8 cellular contexts compared by ENCODE assay signal in the genomic region with DNA sequence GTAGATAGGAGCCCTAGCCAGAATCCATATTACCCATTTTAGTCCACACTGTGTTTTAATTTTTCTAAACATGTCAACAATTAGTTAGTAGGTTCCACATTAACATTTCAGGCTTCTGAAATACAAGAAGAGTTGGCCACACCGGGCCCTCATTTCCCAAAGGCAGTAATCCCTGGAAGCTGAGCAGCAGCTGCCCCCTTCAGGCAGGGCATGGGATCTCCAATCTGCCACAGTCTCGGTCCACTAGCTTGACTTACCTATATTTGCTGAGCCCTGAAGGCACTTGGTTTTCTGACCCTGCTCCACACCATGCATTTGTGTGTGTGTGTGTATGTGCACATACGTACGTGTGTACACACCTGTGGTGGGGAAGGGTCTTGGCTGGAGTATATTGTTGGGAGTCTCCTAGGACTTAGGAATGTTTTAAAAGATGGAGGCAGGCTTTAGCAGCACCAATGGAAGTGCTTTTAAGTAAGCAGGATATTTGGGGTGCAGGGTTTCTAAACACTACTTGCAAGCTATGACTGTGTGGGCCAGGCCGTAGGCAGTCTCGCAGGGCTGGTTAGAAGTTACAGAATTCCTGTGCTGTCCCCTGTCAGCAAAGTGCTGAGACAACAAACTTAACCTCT.
DNase-seq lines count a peak whose midpoint lies in the region; ATAC-seq and TF ChIP-seq lines count a peak whose summit lies in the region.

No MANE protein-coding gene starts in this region.

- H3K9me2 ChIP-seq in hepatocyte (replicated peaks; ENCODE audit: insufficient read depth): no peaks in the 10 kb centered on the region

- no peaks in the 10 kb centered on the region for H3K79me2 ChIP-seq in hepatocyte

- TF ChIP-seq CTCF in GM20000 (IDR thresholded peaks at IDR 0.05; ENCODE audit: extremely low read depth, missing control alignments) (no peak), hepatocyte (IDR thresholded peaks at IDR 0.05; ENCODE audit: poor library complexity) (peak; percentile 54), ascending aorta (IDR thresholded peaks at IDR 0.05) (no peak)

- ATAC-seq in HG02610 (IDR thresholded peaks at IDR 0.05; ENCODE audit: unreplicated experiment): no peak

- H3K4me1 ChIP-seq in hepatocyte (ENCODE audit: insufficient read depth) (no peaks in the 10 kb centered on the region), ascending aorta (no peaks in the 10 kb centered on the region)

- WGBS in hepatocyte (ENCODE audit: low lambda C conversion rate, missing lambda C conversion rate): 19% methylated on average over 6 of the region's 6 CpGs

- intact Hi-C loops in ascending aorta (cut with DNase I): no loop called here

- H4K20me1 ChIP-seq in hepatocyte (ENCODE audit: insufficient read depth, poor library complexity, severe bottlenecking): no peaks in the 10 kb centered on the region

- H3K27me3 ChIP-seq in hepatocyte (no peaks in the 10 kb centered on the region), ascending aorta (no peaks in the 10 kb centered on the region)

- no peak overlapping the region for H2AFZ ChIP-seq in hepatocyte

- no peak overlapping the region for H3K4me3 ChIP-seq in hepatocyte
- no peak overlapping the region for H3K4me3 ChIP-seq in ascending aorta

- no peaks in the 10 kb centered on the region for H3K9me3 ChIP-seq in hepatocyte (ENCODE audit: low read depth)
- no peaks in the 10 kb centered on the region for H3K9me3 ChIP-seq in ascending aorta

- no peak overlapping the region for H3K27ac ChIP-seq in hepatocyte
- no peak overlapping the region for H3K27ac ChIP-seq in ascending aorta

- no peak overlapping the region for H3K4me2 ChIP-seq in hepatocyte

- H3K36me3 ChIP-seq in hepatocyte (replicated peaks; ENCODE audit: insufficient read depth, low read depth) (no peaks in the 10 kb centered on the region), ascending aorta (no peaks in the 10 kb centered on the region)

- DNase-seq in COR-L47 (lab: John Stamatoyannopoulos, UW) (peak; percentile 42), GM20000 (ENCODE audit: low spot score) (peak; percentile 32), NCI-H69 (lab: John Stamatoyannopoulos, UW) (peak; percentile 6), hepatocyte (ENCODE audit: low spot score) (peak; percentile 66), DMS79 treated with DMSO at 0.1 percent for 48 hours (lab: John Stamatoyannopoulos, UW) (no peak), ascending aorta (ENCODE audit: low spot score in 2 of 2) (no peak)
- no peak for DNase-seq in stimulated activated CD8-positive, alpha-beta memory T cell treated with anti-CD3 and anti-CD28 coated beads, Interleukin-4, amount 100 ng/mL, for 48 hours

Comparison
In these comparisons a context has a peak if more than half of its experiments do, and no peak if none do; other contexts are left out.
1. DNase-seq: peak in COR-L47 (single experiment), GM20000 (single experiment), NCI-H69 (single experiment) and hepatocyte (single experiment); none in DMS79 treated with DMSO at 0.1 percent for 48 hours (single experiment), stimulated activated CD8-positive, alpha-beta memory T cell treated with anti-CD3 and anti-CD28 coated beads, Interleukin-4, amount 100 ng/mL, for 48 hours (single experiment) and ascending aorta (0 of 2).